27 cellular contexts compared by ENCODE assay signal in genomic region chr15:89645680-89646079, GRCh38. TPM values are rescaled to one million over a fixed set of nuclear protein-coding genes. Genes with fewer than 3 reads are reported as not detected.
"Had no signal": no experiment of that assay in that cellular context is flagged by ENCODE, and none has a peak within 500 bp of the region (broad histone marks: within the 10 kb centered on the region; RNA-seq: fewer than 3 reads in every experiment).

No MANE protein-coding gene starts in this region.

- ATAC-seq: esophagus mucosa; gastrocnemius medialis; left lung; mucosa of descending colon; sciatic nerve; stimulated activated naive B cell treated with anti-CD40 and anti-IgM and Interleukin-4, amounts not matched to agents 10 μg/mL and 1 μg/mL and 100 μg/mL, for 72 hours; stimulated activated naive CD8-positive, alpha-beta T cell treated with anti-CD3 and anti-CD28 coated beads, Interleukin-15, amount 100 ng/mL, for 72 hours had no signal

- H3K9me3 Mint-ChIP-seq: dendritic cell treated with granulocyte-macrophage colony-stimulating factor and Interleukin-4, amounts not matched to agents 40 ng/mL and 50 ng/mL, for 4 days; endodermal cell; memory B cell; mesothelial cell of epicardium; naive B cell; natural killer cell treated with Interleukin-12 subunit alpha and Interleukin-12 subunit beta and Interleukin-15 and Interleukin-18, amount 100 ng/mL, for 72 hours; neural crest cell; stimulated activated naive B cell treated with anti-CD40 and anti-IgM and Interleukin-4, amounts not matched to agents 10 μg/mL and 1 μg/mL and 100 μg/mL, for 72 hours; stimulated activated naive CD8-positive, alpha-beta T cell treated with anti-CD3 and anti-CD28 coated beads, Interleukin-15, amount 100 ng/mL, for 72 hours had no signal

- FAIRE-seq: kidney had no signal

- H3K27ac Mint-ChIP-seq: dendritic cell treated with granulocyte-macrophage colony-stimulating factor and Interleukin-4, amounts not matched to agents 40 ng/mL and 50 ng/mL, for 4 days; endodermal cell; memory B cell; mesothelial cell of epicardium; natural killer cell treated with Interleukin-12 subunit alpha and Interleukin-12 subunit beta and Interleukin-15 and Interleukin-18, amount 100 ng/mL, for 72 hours; stimulated activated naive B cell treated with anti-CD40 and anti-IgM and Interleukin-4, amounts not matched to agents 10 μg/mL and 1 μg/mL and 100 μg/mL, for 72 hours had no signal

- H3K4me3 Mint-ChIP-seq: dendritic cell treated with granulocyte-macrophage colony-stimulating factor and Interleukin-4, amounts not matched to agents 40 ng/mL and 50 ng/mL, for 4 days; endodermal cell; memory B cell; mesothelial cell of epicardium; natural killer cell treated with Interleukin-12 subunit alpha and Interleukin-12 subunit beta and Interleukin-15 and Interleukin-18, amount 100 ng/mL, for 72 hours; neural crest cell; stimulated activated naive B cell treated with anti-CD40 and anti-IgM and Interleukin-4, amounts not matched to agents 10 μg/mL and 1 μg/mL and 100 μg/mL, for 72 hours; stimulated activated naive CD8-positive, alpha-beta T cell treated with anti-CD3 and anti-CD28 coated beads, Interleukin-15, amount 100 ng/mL, for 72 hours had no signal

- H3K4me1 ChIP-seq: colonic mucosa, left lung, prostate gland had no signal

- H3K9me3 ChIP-seq: colonic mucosa, gastrocnemius medialis, left lung, mucosa of descending colon, neutrophil, prostate gland, right atrium auricular region, thyroid gland had no signal

- H3K27ac ChIP-seq: colonic mucosa, epithelial cell of prostate, gastrocnemius medialis, left lung, neutrophil, prostate gland, right atrium auricular region, thyroid gland had no signal

- H3K4me1 Mint-ChIP-seq: endodermal cell had no signal

- DNase-seq: colonic mucosa; effector CD8-positive, alpha-beta T cell; endodermal cell; foreskin fibroblast; gastrocnemius medialis; kidney; mucosa of descending colon; naive B cell; stimulated activated CD4-positive, alpha-beta T cell treated with anti-CD3 and anti-CD28 coated beads, Interleukin-4, amount 100 ng/mL, for 4 hours; stimulated activated naive B cell treated with anti-CD40 and anti-IgM and Interleukin-4, amounts not matched to agents 10 μg/mL and 1 μg/mL and 100 μg/mL, for 72 hours; stimulated activated naive CD8-positive, alpha-beta T cell treated with anti-CD3 and anti-CD28 coated beads, Interleukin-15, amount 100 ng/mL, for 72 hours; thyroid gland; trophoblast cell had no signal

- H3K4me3 ChIP-seq: colonic mucosa, gastrocnemius medialis, left lung, mucosa of descending colon, prostate gland, right atrium auricular region, thyroid gland had no signal

- H3K27me3 ChIP-seq: colonic mucosa, gastrocnemius medialis, left lung, neutrophil, right atrium auricular region, thyroid gland had no signal

- H3K36me3 ChIP-seq: colonic mucosa, gastrocnemius medialis, neutrophil, prostate gland, right atrium auricular region, thyroid gland had no signal

- H3K36me3 Mint-ChIP-seq: memory B cell; naive B cell; natural killer cell treated with Interleukin-12 subunit alpha and Interleukin-12 subunit beta and Interleukin-15 and Interleukin-18, amount 100 ng/mL, for 72 hours; stimulated activated naive B cell treated with anti-CD40 and anti-IgM and Interleukin-4, amounts not matched to agents 10 μg/mL and 1 μg/mL and 100 μg/mL, for 72 hours had no signal

RNA-seq across cellular contexts. Expression of gene WDR93, which starts 44.9 kb away (rescaled TPM):
- total RNA-seq: esophagus mucosa; gastrocnemius medialis; glomerular endothelial cell; natural killer cell treated with Interleukin-12 subunit alpha and Interleukin-12 subunit beta and Interleukin-15 and Interleukin-18, amount 100 ng/mL, for 72 hours; neural crest cell; sciatic nerve; skeletal muscle tissue had no signal
